8 cellular contexts compared by ENCODE assay signal in genomic region chr21:44875341-44875740, GRCh38. TPM values are rescaled to one million over a fixed set of nuclear protein-coding genes. Genes with fewer than 3 reads are reported as not detected.
A peak's percentile ranks its signal among the peaks of the same experiment; 100 is the strongest.
DNase-seq lines count a peak whose midpoint lies in the region; ATAC-seq, FAIRE-seq and TF ChIP-seq lines count a peak whose summit lies in the region.

No MANE protein-coding gene starts in this region.

- peak overlapping the region in 1 of 2 donors; percentile 77 for H3K4me3 ChIP-seq in prostate gland

- peak; percentile 79 for DNase-seq in activated CD4-positive, alpha-beta T cell treated with anti-CD3 and anti-CD28 coated beads, Interleukin-2, amount 10 ng/mL, durations not matched to agents 24 days and 14 days
- no peak for DNase-seq in activated CD4-positive, alpha-beta T cell treated with anti-CD3 and anti-CD28 coated beads, Interleukin-2, amount 50 U/mL, for 48 hours
- DNase-seq in fibroblast of gingiva (ENCODE audit: low read depth) (peak; percentile 83), prostate gland (ENCODE audit: low spot score) (peak; percentile 40), GM19239 (ENCODE audit: insufficient read length, low spot score) (no peak)
- no peak for DNase-seq in stimulated activated CD4-positive, alpha-beta T cell treated with anti-CD3 and anti-CD28 coated beads, Interleukin-2, amount 100 ng/mL, for 48 hours

- peak overlapping the region; percentile 86 for H3K4me3 Mint-ChIP-seq in activated CD4-positive, alpha-beta T cell treated with anti-CD3 and anti-CD28 coated beads, Interleukin-2, amount 10 ng/mL, durations not matched to agents 24 days and 14 days
- H3K4me3 Mint-ChIP-seq in T-helper 1 cell treated with Interleukin-12 subunit alpha and Interleukin-12 subunit beta and Interleukin-4 antibody, amounts not matched to agents 30 μg/mL and 1 μg/mL, for 36 hours: peak overlapping the region; percentile 77

- H3K27me3 Mint-ChIP-seq in activated CD4-positive, alpha-beta T cell treated with anti-CD3 and anti-CD28 coated beads, Interleukin-2, amount 10 ng/mL, durations not matched to agents 24 days and 14 days: no peaks in the 10 kb centered on the region
- no peaks in the 10 kb centered on the region for H3K27me3 Mint-ChIP-seq in T-helper 1 cell treated with Interleukin-12 subunit alpha and Interleukin-12 subunit beta and Interleukin-4 antibody, amounts not matched to agents 30 μg/mL and 1 μg/mL, for 36 hours (ENCODE audit: low read depth)

- H3K27ac Mint-ChIP-seq in activated CD4-positive, alpha-beta T cell treated with anti-CD3 and anti-CD28 coated beads, Interleukin-2, amount 10 ng/mL, durations not matched to agents 24 days and 14 days: peak overlapping the region; percentile 92
- H3K27ac Mint-ChIP-seq in T-helper 1 cell treated with Interleukin-12 subunit alpha and Interleukin-12 subunit beta and Interleukin-4 antibody, amounts not matched to agents 30 μg/mL and 1 μg/mL, for 36 hours: peak overlapping the region; percentile 95

- no peak for FAIRE-seq in GM19239 (lab: Jason Lieb, UNC)

- H3K27ac ChIP-seq in prostate gland: peak overlapping the region; percentile 80 to 86

- 12% methylated on average over 8 of the region's 8 CpGs for WGBS in prostate gland

- H3K27me3 ChIP-seq in prostate gland (replicated peaks; ENCODE audit: insufficient read depth): no peaks in the 10 kb centered on the region

- H3K4me1 ChIP-seq in prostate gland (replicated peaks): peaks cover 20% of the 10 kb centered on the region

- TF ChIP-seq CTCF in prostate gland (IDR thresholded peaks at IDR 0.05): peak in 2 of 4 experiments; percentile 16 to 20

- H3K36me3 ChIP-seq in prostate gland: no peaks in the 10 kb centered on the region

- no peak for ATAC-seq in GM18907 (IDR thresholded peaks at IDR 0.05; ENCODE audit: unreplicated experiment)

- H3K36me3 Mint-ChIP-seq in activated CD4-positive, alpha-beta T cell treated with anti-CD3 and anti-CD28 coated beads, Interleukin-2, amount 10 ng/mL, durations not matched to agents 24 days and 14 days (ENCODE audit: low read depth): peaks cover 4% of the 10 kb centered on the region
- H3K36me3 Mint-ChIP-seq in T-helper 1 cell treated with Interleukin-12 subunit alpha and Interleukin-12 subunit beta and Interleukin-4 antibody, amounts not matched to agents 30 μg/mL and 1 μg/mL, for 36 hours (ENCODE audit: low read depth): peaks cover 4% of the 10 kb centered on the region

- intact Hi-C loops in activated CD4-positive, alpha-beta T cell treated with anti-CD3 and anti-CD28 coated beads, Interleukin-2, amount 10 ng/mL, durations not matched to agents 24 days and 14 days (cut with micrococcal nuclease): loop anchor here (1.0 to 2.0 kb wide), 4 partner anchors 39 to 365 kb away; partner anchors contain the start of gene UBE2G2
- intact Hi-C loops in prostate gland (cut with DNase I): loop anchor here (2.0 kb wide), 1 partner anchor 75 kb away; the partner anchor contains the start of gene UBE2G2

- no peak for TF ChIP-seq POLR2A in prostate gland (IDR thresholded peaks at IDR 0.05)

- no peaks in the 10 kb centered on the region for H3K9me3 ChIP-seq in prostate gland

- H3K4me1 Mint-ChIP-seq in activated CD4-positive, alpha-beta T cell treated with anti-CD3 and anti-CD28 coated beads, Interleukin-2, amount 10 ng/mL, durations not matched to agents 24 days and 14 days: peaks cover 40% of the 10 kb centered on the region
- H3K4me1 Mint-ChIP-seq in T-helper 1 cell treated with Interleukin-12 subunit alpha and Interleukin-12 subunit beta and Interleukin-4 antibody, amounts not matched to agents 30 μg/mL and 1 μg/mL, for 36 hours (ENCODE audit: low read depth): peaks cover 36% of the 10 kb centered on the region

- H3K9me3 Mint-ChIP-seq in activated CD4-positive, alpha-beta T cell treated with anti-CD3 and anti-CD28 coated beads, Interleukin-2, amount 10 ng/mL, durations not matched to agents 24 days and 14 days: no peaks in the 10 kb centered on the region
- no peaks in the 10 kb centered on the region for H3K9me3 Mint-ChIP-seq in T-helper 1 cell treated with Interleukin-12 subunit alpha and Interleukin-12 subunit beta and Interleukin-4 antibody, amounts not matched to agents 30 μg/mL and 1 μg/mL, for 36 hours

RNA-seq across cellular contexts. Expression of gene PTTG1IP, which starts 1.9 kb away (rescaled TPM):
- total RNA-seq in activated CD4-positive, alpha-beta T cell treated with anti-CD3 and anti-CD28 coated beads, Interleukin-2, amount 10 ng/mL, durations not matched to agents 24 days and 14 days: 44.2 and 46.5 TPM in 2 replicates
- total RNA-seq in prostate gland: 100 to 1,000 TPM; 216 to 244 TPM

RNA-seq across cellular contexts. Expression of gene ITGB2, which starts 45.4 kb away (rescaled TPM):
- 265 and 266 TPM in 2 replicates for total RNA-seq in activated CD4-positive, alpha-beta T cell treated with anti-CD3 and anti-CD28 coated beads, Interleukin-2, amount 10 ng/mL, durations not matched to agents 24 days and 14 days
- total RNA-seq in prostate gland: 10 to 100 TPM; 23.1 to 56.1 TPM

RNA-seq across cellular contexts. Expression of gene SUMO3, which starts 57.5 kb away (rescaled TPM):
- total RNA-seq in activated CD4-positive, alpha-beta T cell treated with anti-CD3 and anti-CD28 coated beads, Interleukin-2, amount 10 ng/mL, durations not matched to agents 24 days and 14 days: 90.3 and 90.6 TPM in 2 replicates
- total RNA-seq in prostate gland: 10 to 100 TPM; 78.3 to 92.2 TPM

Comparison
In these comparisons a context has a peak if more than half of its experiments do, and no peak if none do; other contexts are left out.
1. DNase-seq: peak in activated CD4-positive, alpha-beta T cell treated with anti-CD3 and anti-CD28 coated beads, Interleukin-2, amount 10 ng/mL, durations not matched to agents 24 days and 14 days (single experiment), fibroblast of gingiva (single experiment) and prostate gland (single experiment); none in activated CD4-positive, alpha-beta T cell treated with anti-CD3 and anti-CD28 coated beads, Interleukin-2, amount 50 U/mL, for 48 hours (0 of 2), GM19239 (single experiment) and stimulated activated CD4-positive, alpha-beta T cell treated with anti-CD3 and anti-CD28 coated beads, Interleukin-2, amount 100 ng/mL, for 48 hours (0 of 2).